Comparison of ENCODE assay signal across 8 cellular contexts in genomic region chr5:36874465-36874864, GRCh38. TPM values are rescaled to one million over a fixed set of nuclear protein-coding genes. Genes with fewer than 3 reads are reported as not detected.
DNase-seq lines count a peak whose midpoint lies in the region; ATAC-seq and TF ChIP-seq lines count a peak whose summit lies in the region.

No MANE protein-coding gene starts in this region.

- H3K4me3 ChIP-seq in RWPE2 (ENCODE audit: severe bottlenecking) (peak overlapping the region; percentile 97), skeletal muscle tissue (ENCODE audit: low read length in 3 of 3) (peak overlapping the region; percentile 92 to 99 (median 95))

- DNase-seq in NCI-H748 (lab: John Stamatoyannopoulos, UW; ENCODE audit: unreplicated experiment) (peak; percentile 62), NCI-H748 treated with DMSO at 0.1 percent for 48 hours (lab: John Stamatoyannopoulos, UW) (no peak), RWPE2 (ENCODE audit: low spot score) (no peak), fibroblast of peridontal ligament (ENCODE audit: extremely low read depth) (peak; percentile 25), posterior cingulate gyrus (no peak), NCI-H2171 treated with DMSO at 0.1 percent for 48 hours (lab: John Stamatoyannopoulos, UW) (no peak)

- ATAC-seq in RWPE2 (ENCODE audit: low read depth) = no peak
- no peak for ATAC-seq in GM18907 (IDR thresholded peaks at IDR 0.05; ENCODE audit: unreplicated experiment)

- peak overlapping the region; percentile 87 for H3K27ac ChIP-seq in RWPE2 (ENCODE audit: poor library complexity, severe bottlenecking)
- peak overlapping the region; percentile 98 for H3K27ac ChIP-seq in skeletal muscle tissue (ENCODE audit: low read depth, low read length)

- H3K36me3 ChIP-seq in RWPE2 (ENCODE audit: low read depth) (peaks cover 19% of the 10 kb centered on the region; the same call in 1 of the 2 replicates), skeletal muscle tissue (ENCODE audit: control insufficient read depth in 3 of 3, insufficient read depth in 3 of 3, low read length in 3 of 3) (no peaks in the 10 kb centered on the region)

- H3K27me3 ChIP-seq in RWPE2 (ENCODE audit: insufficient read depth, poor library complexity, severe bottlenecking) (no peaks in the 10 kb centered on the region), skeletal muscle tissue (ENCODE audit: control insufficient read depth in 3 of 3, insufficient read depth in 3 of 3, low read length in 3 of 3) (no peaks in the 10 kb centered on the region)

- no peaks in the 10 kb centered on the region for H3K9me3 ChIP-seq in RWPE2 (ENCODE audit: severe bottlenecking)
- H3K9me3 ChIP-seq in skeletal muscle tissue (ENCODE audit: control insufficient read depth in 3 of 3, low read length in 3 of 3) = no peaks in the 10 kb centered on the region

- intact Hi-C loops in posterior cingulate gyrus (cut with DNase I) = loop anchor here (2.0 kb wide), 1 partner anchor 130 kb away; no protein-coding TSS in a partner anchor

- TF ChIP-seq CTCF in RWPE2 (IDR thresholded peaks at IDR 0.05; ENCODE audit: poor library complexity, severe bottlenecking) = no peak

- H3K4me1 ChIP-seq in RWPE2 (ENCODE audit: insufficient read depth, poor library complexity, severe bottlenecking) (peaks cover 38% of the 10 kb centered on the region), skeletal muscle tissue (ENCODE audit: control insufficient read depth in 3 of 3, insufficient read depth in 3 of 3, low read length in 3 of 3) (peaks cover 4 to 24% (median 12%) of the 10 kb centered on the region in 3 donors)

- H3K9ac ChIP-seq in skeletal muscle tissue (ENCODE audit: low read depth in 1 of 3, low read length in 3 of 3) = peak overlapping the region in 2 of 3 donors; percentile 95 to 97

RNA-seq across cellular contexts. Expression of gene NIPBL, which starts 2.1 kb away (rescaled TPM):
- 36.5 TPM for total RNA-seq in skeletal muscle tissue

Comparison
In these comparisons a context has a peak if more than half of its experiments do, and no peak if none do; other contexts are left out.
1. DNase-seq: peak in NCI-H748 (single experiment) and fibroblast of peridontal ligament (single experiment); none in NCI-H748 treated with DMSO at 0.1 percent for 48 hours (single experiment), RWPE2 (single experiment), posterior cingulate gyrus (0 of 10) and NCI-H2171 treated with DMSO at 0.1 percent for 48 hours (single experiment).